ENCODE assay signal across 20 cellular contexts in the genomic region with DNA sequence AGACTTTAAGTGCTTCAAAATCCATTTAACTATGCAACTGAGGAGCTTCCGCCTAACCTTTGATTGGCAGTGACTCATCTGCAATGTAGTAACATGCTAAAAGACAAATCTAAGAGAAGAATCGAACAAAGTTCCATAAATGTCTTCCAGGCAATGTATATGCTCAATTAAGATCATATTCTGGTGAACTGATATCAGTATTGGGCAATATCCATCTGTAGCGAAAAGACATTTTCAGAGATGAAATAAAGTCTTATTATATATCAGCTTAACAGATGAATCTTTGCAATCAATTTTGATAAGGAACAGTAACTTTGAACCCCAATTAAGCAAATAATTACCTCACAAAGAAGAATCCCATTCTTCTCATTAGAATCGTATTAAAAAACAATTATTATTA.
"Had no signal": no experiment of that assay in that cellular context is flagged by ENCODE, and none has a peak within 500 bp of the region (broad histone marks: within the 10 kb centered on the region; RNA-seq: fewer than 3 reads in every experiment).

No MANE protein-coding gene starts in this region.

- FAIRE-seq: urothelium cell line had no signal

- DNase-seq: effector memory CD8-positive, alpha-beta T cell; erythroblast; foreskin keratinocyte; immature natural killer cell; left colon; left ventricle myocardium superior; mesenchymal stem cell; naive B cell; nephron progenitor cell; psoas muscle; stimulated activated CD4-positive, alpha-beta T cell treated with anti-CD3 and anti-CD28 coated beads, Interleukin-4, amount 100 ng/mL, for 1 hour; stimulated activated CD8-positive, alpha-beta memory T cell treated with anti-CD3 and anti-CD28 coated beads, Interleukin-4, amount 100 ng/mL, for 48 hours; stimulated activated naive CD8-positive, alpha-beta T cell treated with anti-CD3 and anti-CD28 coated beads, Interleukin-15, Interleukin-2, amounts not matched to agents 100 U/mL and 50 U/mL, for 24 hours; thyroid gland had no signal

- H3K4me1 Mint-ChIP-seq: naive B cell, nephron progenitor cell had no signal

- H3K27me3 ChIP-seq: foreskin keratinocyte, suprapubic skin, thyroid gland had no signal

- H3K27me3 Mint-ChIP-seq: dendritic cell treated with granulocyte-macrophage colony-stimulating factor and Interleukin-4, amounts not matched to agents 40 ng/mL and 50 ng/mL, for 4 days; effector memory CD8-positive, alpha-beta T cell; naive B cell; type B pancreatic cell had no signal

- H3K9me3 ChIP-seq: psoas muscle, suprapubic skin, thyroid gland had no signal

- H3K27ac ChIP-seq: foreskin keratinocyte, parathyroid adenoma, psoas muscle, suprapubic skin, thyroid gland had no signal

- H3K9me3 Mint-ChIP-seq: dendritic cell treated with granulocyte-macrophage colony-stimulating factor and Interleukin-4, amounts not matched to agents 40 ng/mL and 50 ng/mL, for 4 days; effector memory CD8-positive, alpha-beta T cell; immature natural killer cell; naive B cell; stimulated activated effector memory CD8-positive, alpha-beta T cell treated with anti-CD3 and anti-CD28 coated beads, Interleukin-12 subunit alpha, Interleukin-12 subunit beta, amount 100 ng/mL, for 72 hours; type B pancreatic cell had no signal

- H3K27ac Mint-ChIP-seq: dendritic cell treated with granulocyte-macrophage colony-stimulating factor and Interleukin-4, amounts not matched to agents 40 ng/mL and 50 ng/mL, for 4 days; effector memory CD8-positive, alpha-beta T cell; immature natural killer cell; naive B cell; nephron progenitor cell; stimulated activated effector memory CD8-positive, alpha-beta T cell treated with anti-CD3 and anti-CD28 coated beads, Interleukin-12 subunit alpha, Interleukin-12 subunit beta, amount 100 ng/mL, for 72 hours; type B pancreatic cell had no signal

- H3K4me3 Mint-ChIP-seq: dendritic cell treated with granulocyte-macrophage colony-stimulating factor and Interleukin-4, amounts not matched to agents 40 ng/mL and 50 ng/mL, for 4 days; effector memory CD8-positive, alpha-beta T cell; immature natural killer cell; naive B cell; nephron progenitor cell; stimulated activated effector memory CD8-positive, alpha-beta T cell treated with anti-CD3 and anti-CD28 coated beads, Interleukin-12 subunit alpha, Interleukin-12 subunit beta, amount 100 ng/mL, for 72 hours; type B pancreatic cell had no signal

- ATAC-seq: effector memory CD8-positive, alpha-beta T cell; foreskin keratinocyte; left colon; left ventricle myocardium superior; psoas muscle; stimulated activated effector memory CD8-positive, alpha-beta T cell treated with anti-CD3 and anti-CD28 coated beads, Interleukin-12 subunit alpha, Interleukin-12 subunit beta, amount 100 ng/mL, for 72 hours; stimulated activated naive CD8-positive, alpha-beta T cell treated with anti-CD3 and anti-CD28 coated beads, Interleukin-15, Interleukin-2, amounts not matched to agents 100 U/mL and 50 U/mL, for 24 hours had no signal
